In the genomic region with DNA sequence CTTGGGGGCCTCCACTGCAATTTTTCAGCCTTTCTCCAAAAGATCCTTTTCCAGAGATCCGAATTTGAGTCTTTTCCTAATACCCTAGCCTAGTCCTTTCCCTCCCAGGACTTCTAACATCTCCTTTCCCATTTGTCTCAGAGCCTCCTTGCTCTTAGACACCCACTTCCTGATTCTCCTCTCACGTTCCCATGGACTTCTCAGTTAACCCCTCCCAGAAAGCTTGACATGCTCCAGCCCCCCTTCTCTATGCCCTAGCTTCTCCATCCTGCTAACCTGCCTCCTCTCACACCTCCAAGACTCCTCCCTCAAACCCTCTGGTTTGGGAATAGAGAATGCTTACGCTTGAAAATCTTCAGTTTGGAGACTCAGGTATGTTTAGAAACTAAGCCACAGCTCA, we compare ENCODE assay signal across 2 cellular contexts.
TF ChIP-seq lines count a peak whose summit lies in the region.

No MANE protein-coding gene starts in this region.

TF ChIP-seq in SK-N-SH, 30 proteins besides CTCF, POLR2A, EP300 and RAD21 (continued from another document):
- TF ChIP-seq TCF12 (IDR thresholded peaks at IDR 0.05) = no peak
- TF ChIP-seq, protein P1, sequence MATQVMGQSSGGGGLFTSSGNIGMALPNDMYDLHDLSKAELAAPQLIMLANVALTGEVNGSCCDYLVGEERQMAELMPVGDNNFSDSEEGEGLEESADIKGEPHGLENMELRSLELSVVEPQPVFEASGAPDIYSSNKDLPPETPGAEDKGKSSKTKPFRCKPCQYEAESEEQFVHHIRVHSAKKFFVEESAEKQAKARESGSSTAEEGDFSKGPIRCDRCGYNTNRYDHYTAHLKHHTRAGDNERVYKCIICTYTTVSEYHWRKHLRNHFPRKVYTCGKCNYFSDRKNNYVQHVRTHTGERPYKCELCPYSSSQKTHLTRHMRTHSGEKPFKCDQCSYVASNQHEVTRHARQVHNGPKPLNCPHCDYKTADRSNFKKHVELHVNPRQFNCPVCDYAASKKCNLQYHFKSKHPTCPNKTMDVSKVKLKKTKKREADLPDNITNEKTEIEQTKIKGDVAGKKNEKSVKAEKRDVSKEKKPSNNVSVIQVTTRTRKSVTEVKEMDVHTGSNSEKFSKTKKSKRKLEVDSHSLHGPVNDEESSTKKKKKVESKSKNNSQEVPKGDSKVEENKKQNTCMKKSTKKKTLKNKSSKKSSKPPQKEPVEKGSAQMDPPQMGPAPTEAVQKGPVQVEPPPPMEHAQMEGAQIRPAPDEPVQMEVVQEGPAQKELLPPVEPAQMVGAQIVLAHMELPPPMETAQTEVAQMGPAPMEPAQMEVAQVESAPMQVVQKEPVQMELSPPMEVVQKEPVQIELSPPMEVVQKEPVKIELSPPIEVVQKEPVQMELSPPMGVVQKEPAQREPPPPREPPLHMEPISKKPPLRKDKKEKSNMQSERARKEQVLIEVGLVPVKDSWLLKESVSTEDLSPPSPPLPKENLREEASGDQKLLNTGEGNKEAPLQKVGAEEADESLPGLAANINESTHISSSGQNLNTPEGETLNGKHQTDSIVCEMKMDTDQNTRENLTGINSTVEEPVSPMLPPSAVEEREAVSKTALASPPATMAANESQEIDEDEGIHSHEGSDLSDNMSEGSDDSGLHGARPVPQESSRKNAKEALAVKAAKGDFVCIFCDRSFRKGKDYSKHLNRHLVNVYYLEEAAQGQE (IDR thresholded peaks at IDR 0.05; ENCODE audit: low read depth, low read length) = no peak
- TF ChIP-seq, protein P2, sequence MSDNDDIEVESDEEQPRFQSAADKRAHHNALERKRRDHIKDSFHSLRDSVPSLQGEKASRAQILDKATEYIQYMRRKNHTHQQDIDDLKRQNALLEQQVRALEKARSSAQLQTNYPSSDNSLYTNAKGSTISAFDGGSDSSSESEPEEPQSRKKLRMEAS (IDR thresholded peaks at IDR 0.05; ENCODE audit: low read depth) = no peak
- no peak for TF ChIP-seq PBX3 (IDR thresholded peaks at IDR 0.05)
- no peak for TF ChIP-seq NRF1 (IDR thresholded peaks at IDR 0.05; ENCODE audit: low read depth, low read length)
- no peak for TF ChIP-seq ELF1 (IDR thresholded peaks at IDR 0.05)
- TF ChIP-seq SMC3 (IDR thresholded peaks at IDR 0.05; ENCODE audit: low read depth, low read length) = no peak
- TF ChIP-seq IRF3 (IDR thresholded peaks at IDR 0.05; ENCODE audit: low read depth, low read length) = no peak
- no peak for TF ChIP-seq RXRA (IDR thresholded peaks at IDR 0.05; ENCODE audit: borderline replicate concordance, low read depth)
- TF ChIP-seq GATA2 (CRISPR knock-in tag; IDR thresholded peaks at IDR 0.05) = no peak
- TF ChIP-seq, protein P3, sequence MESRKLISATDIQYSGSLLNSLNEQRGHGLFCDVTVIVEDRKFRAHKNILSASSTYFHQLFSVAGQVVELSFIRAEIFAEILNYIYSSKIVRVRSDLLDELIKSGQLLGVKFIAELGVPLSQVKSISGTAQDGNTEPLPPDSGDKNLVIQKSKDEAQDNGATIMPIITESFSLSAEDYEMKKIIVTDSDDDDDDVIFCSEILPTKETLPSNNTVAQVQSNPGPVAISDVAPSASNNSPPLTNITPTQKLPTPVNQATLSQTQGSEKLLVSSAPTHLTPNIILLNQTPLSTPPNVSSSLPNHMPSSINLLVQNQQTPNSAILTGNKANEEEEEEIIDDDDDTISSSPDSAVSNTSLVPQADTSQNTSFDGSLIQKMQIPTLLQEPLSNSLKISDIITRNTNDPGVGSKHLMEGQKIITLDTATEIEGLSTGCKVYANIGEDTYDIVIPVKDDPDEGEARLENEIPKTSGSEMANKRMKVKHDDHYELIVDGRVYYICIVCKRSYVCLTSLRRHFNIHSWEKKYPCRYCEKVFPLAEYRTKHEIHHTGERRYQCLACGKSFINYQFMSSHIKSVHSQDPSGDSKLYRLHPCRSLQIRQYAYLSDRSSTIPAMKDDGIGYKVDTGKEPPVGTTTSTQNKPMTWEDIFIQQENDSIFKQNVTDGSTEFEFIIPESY (IDR thresholded peaks at IDR 0.05; ENCODE audit: borderline replicate concordance, low read depth) = no peak
- TF ChIP-seq FOXJ3 (CRISPR knock-in tag; IDR thresholded peaks at IDR 0.05) = no peak
- TF ChIP-seq FOSL2 (IDR thresholded peaks at IDR 0.05; ENCODE audit: borderline replicate concordance, low read depth) = no peak
- no peak for TF ChIP-seq MEF2A (IDR thresholded peaks at IDR 0.05; ENCODE audit: borderline replicate concordance, low read depth)
- no peak for TF ChIP-seq USF2 (IDR thresholded peaks at IDR 0.05; ENCODE audit: borderline replicate concordance, low read depth, low read length)
TF ChIP-seq in SK-N-SH: peak in this region for 0.

TF ChIP-seq in SK-N-SH treated with all-trans-retinoic acid at 6 μM for 48 hours, 23 proteins besides CTCF, POLR2A, EP300 and RAD21:
- TF ChIP-seq, protein P4, sequence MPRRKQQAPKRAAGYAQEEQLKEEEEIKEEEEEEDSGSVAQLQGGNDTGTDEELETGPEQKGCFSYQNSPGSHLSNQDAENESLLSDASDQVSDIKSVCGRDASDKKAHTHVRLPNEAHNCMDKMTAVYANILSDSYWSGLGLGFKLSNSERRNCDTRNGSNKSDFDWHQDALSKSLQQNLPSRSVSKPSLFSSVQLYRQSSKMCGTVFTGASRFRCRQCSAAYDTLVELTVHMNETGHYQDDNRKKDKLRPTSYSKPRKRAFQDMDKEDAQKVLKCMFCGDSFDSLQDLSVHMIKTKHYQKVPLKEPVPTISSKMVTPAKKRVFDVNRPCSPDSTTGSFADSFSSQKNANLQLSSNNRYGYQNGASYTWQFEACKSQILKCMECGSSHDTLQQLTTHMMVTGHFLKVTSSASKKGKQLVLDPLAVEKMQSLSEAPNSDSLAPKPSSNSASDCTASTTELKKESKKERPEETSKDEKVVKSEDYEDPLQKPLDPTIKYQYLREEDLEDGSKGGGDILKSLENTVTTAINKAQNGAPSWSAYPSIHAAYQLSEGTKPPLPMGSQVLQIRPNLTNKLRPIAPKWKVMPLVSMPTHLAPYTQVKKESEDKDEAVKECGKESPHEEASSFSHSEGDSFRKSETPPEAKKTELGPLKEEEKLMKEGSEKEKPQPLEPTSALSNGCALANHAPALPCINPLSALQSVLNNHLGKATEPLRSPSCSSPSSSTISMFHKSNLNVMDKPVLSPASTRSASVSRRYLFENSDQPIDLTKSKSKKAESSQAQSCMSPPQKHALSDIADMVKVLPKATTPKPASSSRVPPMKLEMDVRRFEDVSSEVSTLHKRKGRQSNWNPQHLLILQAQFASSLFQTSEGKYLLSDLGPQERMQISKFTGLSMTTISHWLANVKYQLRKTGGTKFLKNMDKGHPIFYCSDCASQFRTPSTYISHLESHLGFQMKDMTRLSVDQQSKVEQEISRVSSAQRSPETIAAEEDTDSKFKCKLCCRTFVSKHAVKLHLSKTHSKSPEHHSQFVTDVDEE (CRISPR knock-in tag; IDR thresholded peaks at IDR 0.05) = no peak
- no peak for TF ChIP-seq CSDC2 (CRISPR knock-in tag; IDR thresholded peaks at IDR 0.05)
- TF ChIP-seq ZNF70 (CRISPR knock-in tag; IDR thresholded peaks at IDR 0.05) = no peak
- no peak for TF ChIP-seq SNAI2 (CRISPR knock-in tag; IDR thresholded peaks at IDR 0.05)
- no peak for TF ChIP-seq ZFP3 (CRISPR knock-in tag; IDR thresholded peaks at IDR 0.05)
- TF ChIP-seq TOX (CRISPR knock-in tag; IDR thresholded peaks at IDR 0.05; ENCODE audit: borderline replicate concordance) = no peak
- no peak for TF ChIP-seq ZNF565 (CRISPR knock-in tag; conservative IDR thresholded peaks at IDR 0.05; ENCODE audit: low read depth)
- TF ChIP-seq BACH2 (CRISPR knock-in tag; IDR thresholded peaks at IDR 0.05; ENCODE audit: borderline replicate concordance) = no peak
- TF ChIP-seq, protein P5, sequence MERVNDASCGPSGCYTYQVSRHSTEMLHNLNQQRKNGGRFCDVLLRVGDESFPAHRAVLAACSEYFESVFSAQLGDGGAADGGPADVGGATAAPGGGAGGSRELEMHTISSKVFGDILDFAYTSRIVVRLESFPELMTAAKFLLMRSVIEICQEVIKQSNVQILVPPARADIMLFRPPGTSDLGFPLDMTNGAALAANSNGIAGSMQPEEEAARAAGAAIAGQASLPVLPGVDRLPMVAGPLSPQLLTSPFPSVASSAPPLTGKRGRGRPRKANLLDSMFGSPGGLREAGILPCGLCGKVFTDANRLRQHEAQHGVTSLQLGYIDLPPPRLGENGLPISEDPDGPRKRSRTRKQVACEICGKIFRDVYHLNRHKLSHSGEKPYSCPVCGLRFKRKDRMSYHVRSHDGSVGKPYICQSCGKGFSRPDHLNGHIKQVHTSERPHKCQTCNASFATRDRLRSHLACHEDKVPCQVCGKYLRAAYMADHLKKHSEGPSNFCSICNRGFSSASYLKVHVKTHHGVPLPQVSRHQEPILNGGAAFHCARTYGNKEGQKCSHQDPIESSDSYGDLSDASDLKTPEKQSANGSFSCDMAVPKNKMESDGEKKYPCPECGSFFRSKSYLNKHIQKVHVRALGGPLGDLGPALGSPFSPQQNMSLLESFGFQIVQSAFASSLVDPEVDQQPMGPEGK (CRISPR knock-in tag; IDR thresholded peaks at IDR 0.05; ENCODE audit: borderline replicate concordance) = no peak
- TF ChIP-seq ARNTL (CRISPR knock-in tag; IDR thresholded peaks at IDR 0.05; ENCODE audit: borderline replicate concordance, low read depth) = no peak
- no peak for TF ChIP-seq ZNF8 (CRISPR knock-in tag; IDR thresholded peaks at IDR 0.05)
- TF ChIP-seq ZFP30 (CRISPR knock-in tag; IDR thresholded peaks at IDR 0.05) = no peak
- no peak for TF ChIP-seq GLIS3 (CRISPR knock-in tag; IDR thresholded peaks at IDR 0.05)
- TF ChIP-seq TCF4 (CRISPR knock-in tag; IDR thresholded peaks at IDR 0.05; ENCODE audit: borderline replicate concordance) = no peak
- no peak for TF ChIP-seq RARB (CRISPR knock-in tag; IDR thresholded peaks at IDR 0.05)
- TF ChIP-seq ISL1 (CRISPR knock-in tag; IDR thresholded peaks at IDR 0.05) = no peak
- TF ChIP-seq OSR1 (CRISPR knock-in tag; IDR thresholded peaks at IDR 0.05) = no peak
